8 cellular contexts compared by ENCODE assay signal in the genomic region with DNA sequence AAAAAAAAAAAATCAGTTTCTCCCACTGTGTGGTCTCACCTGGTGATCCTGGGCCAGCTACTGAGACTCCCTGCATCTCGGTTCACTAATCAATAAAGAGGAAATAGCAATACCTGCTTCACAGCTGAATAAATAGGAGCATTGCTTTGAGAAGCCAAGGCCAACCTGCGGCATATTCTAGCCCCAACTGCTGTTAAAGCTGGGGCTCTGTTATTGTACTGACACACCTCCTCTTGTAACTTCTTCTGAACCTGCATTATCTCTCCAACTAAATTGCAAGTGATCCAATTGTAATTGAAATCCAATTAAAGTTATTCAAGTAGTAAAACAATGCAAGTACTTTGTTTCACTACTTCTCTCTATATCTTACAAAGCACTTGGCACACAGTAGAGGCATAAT. TPM values are rescaled to one million over a fixed set of nuclear protein-coding genes. Genes with fewer than 3 reads are reported as not detected.
"Had no signal": no experiment of that assay in that cellular context is flagged by ENCODE, and none has a peak within 500 bp of the region (broad histone marks: within the 10 kb centered on the region; RNA-seq: fewer than 3 reads in every experiment).

No MANE protein-coding gene starts in this region.

- H3K4me1 ChIP-seq: HAP-1 had no signal

- H2AFZ ChIP-seq: GM23248 had no signal

- DNase-seq: GM23248, GOT3, H7, IMR-90 had no signal

- H3K9ac ChIP-seq: GM23248 had no signal

- H3K9me3 ChIP-seq: HAP-1 had no signal

- H3K36me3 ChIP-seq: HAP-1 had no signal

- H3K4me3 ChIP-seq: GM23248, HAP-1, K562 had no signal

- ATAC-seq: HCT116, K562 had no signal

- H3K27ac ChIP-seq: GM23248 had no signal

RNA-seq across cellular contexts. Expression of a gene that starts 38.4 kb away (rescaled TPM):
- total RNA-seq: HT-29, K562 had no signal
